In the genomic region with DNA sequence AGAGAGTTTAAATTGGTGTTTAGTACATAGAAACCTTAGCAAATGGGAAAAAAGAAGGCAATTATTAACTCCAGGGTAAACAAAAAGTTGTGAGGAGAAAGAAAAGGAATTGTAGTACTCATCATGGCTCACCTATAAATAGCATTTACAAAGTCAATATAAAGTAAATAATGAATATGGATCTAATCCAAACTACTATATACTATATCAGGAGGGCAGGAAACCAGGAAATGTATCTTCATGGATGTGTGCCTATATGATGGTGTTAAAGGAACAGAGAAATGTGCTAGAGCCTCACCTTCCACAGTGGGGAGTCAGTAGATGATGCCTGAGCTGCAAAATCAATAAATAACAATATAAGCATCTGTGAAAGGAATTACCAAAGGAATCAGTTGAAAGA, we compare ENCODE assay signal across 6 cellular contexts.
"Had no signal": no experiment of that assay in that cellular context is flagged by ENCODE, and none has a peak within 500 bp of the region (broad histone marks: within the 10 kb centered on the region; RNA-seq: fewer than 3 reads in every experiment).

No MANE protein-coding gene starts in this region.

- DNase-seq: H9, HCEC 1CT, IMR-90, KG1 had no signal

- H3K4me1 Mint-ChIP-seq: GM23338, H9 had no signal

- ATAC-seq: GM23338, K562 had no signal

- H3K4me3 ChIP-seq: GM23338, K562 had no signal

- H3K4me3 Mint-ChIP-seq: GM23338, H9 had no signal

- H3K27ac Mint-ChIP-seq: GM23338, H9 had no signal
